Comparison of ENCODE assay signal across 21 cellular contexts in the genomic region with DNA sequence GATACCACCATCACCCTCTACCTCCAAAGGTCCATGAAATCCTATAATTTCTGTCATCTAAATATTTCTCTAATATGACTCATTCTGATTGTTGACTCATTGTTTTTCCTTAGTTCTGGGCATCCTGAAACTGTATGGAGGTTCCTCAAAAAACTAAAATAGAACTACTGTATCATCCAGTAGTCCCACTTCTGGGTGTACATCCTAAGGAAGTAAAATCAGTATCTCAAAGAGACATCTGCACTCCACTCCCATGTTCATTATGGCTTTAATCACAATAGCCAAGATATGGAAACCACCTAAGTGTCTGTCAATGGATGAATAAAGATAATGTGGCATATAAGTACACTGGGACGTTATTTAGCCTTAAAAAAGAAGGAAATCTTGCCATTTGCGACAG.
A peak's percentile ranks its signal among the peaks of the same experiment; 100 is the strongest.
DNase-seq lines count a peak whose midpoint lies in the region; ATAC-seq, FAIRE-seq and TF ChIP-seq lines count a peak whose summit lies in the region.
"Had no signal": no experiment of that assay in that cellular context is flagged by ENCODE, and none has a peak within 500 bp of the region (broad histone marks: within the 10 kb centered on the region; RNA-seq: fewer than 3 reads in every experiment).

No MANE protein-coding gene starts in this region.

- H3K27me3 Mint-ChIP-seq in osteocyte (ENCODE audit: unreplicated experiment): no peaks in the 10 kb centered on the region

- H3K9ac ChIP-seq in GM23248: no peak overlapping the region

- DNase-seq in GM23248 (peak; percentile 50), RPMI7951 (ENCODE audit: low read depth) (peak; percentile 10), bronchial epithelial cell (ENCODE audit: low read depth) (peak; percentile 36), kidney tubule cell (ENCODE audit: low spot score) (peak; percentile 3), lower lobe of right lung (no peak), osteocyte (ENCODE audit: extremely low spot score, unreplicated experiment) (no peak)
- DNase-seq: activated effector memory CD4-positive, alpha-beta T cell treated with Interleukin-2 at 50 U/mL for 16 hours; AML-193; amygdala; GF-D8; natural killer cell; NCI-H1694; NCI-H226; posterior cingulate gyrus; SHP77 had no signal

- H4K20me1 ChIP-seq in GM23248 (ENCODE audit: insufficient read depth): no peaks in the 10 kb centered on the region

- no peak for FAIRE-seq in bronchial epithelial cell (lab: Jason Lieb, UNC)
- FAIRE-seq: D721Med had no signal

- H3K27me3 ChIP-seq in GM23248 (replicated peaks; ENCODE audit: insufficient read depth): no peaks in the 10 kb centered on the region
- H3K27me3 ChIP-seq in bronchial epithelial cell (ENCODE audit: control insufficient read depth, insufficient read depth, low read length): no peaks in the 10 kb centered on the region
- no peaks in the 10 kb centered on the region for H3K27me3 ChIP-seq in lower lobe of right lung (ENCODE audit: low read depth)

- H3K4me1 Mint-ChIP-seq in osteocyte (ENCODE audit: unreplicated experiment): peaks cover 9% of the 10 kb centered on the region

- no peaks in the 10 kb centered on the region for H3K9me2 ChIP-seq in GM23248 (ENCODE audit: insufficient read depth)

- H2AFZ ChIP-seq in GM23248: no peak overlapping the region

- no peaks in the 10 kb centered on the region for H3K9me3 Mint-ChIP-seq in osteocyte (ENCODE audit: unreplicated experiment)
- H3K9me3 Mint-ChIP-seq: natural killer cell; T-helper 1 cell treated with Interleukin-12 subunit alpha and Interleukin-12 subunit beta and Interleukin-4 antibody, amounts not matched to agents 30 μg/mL and 1 μg/mL, for 36 hours had no signal

- no peaks in the 10 kb centered on the region for H3K9me3 ChIP-seq in GM23248 (ENCODE audit: low read depth)
- no peaks in the 10 kb centered on the region for H3K9me3 ChIP-seq in lower lobe of right lung
- H3K9me3 ChIP-seq: HAP-1 had no signal

- H3K27ac Mint-ChIP-seq in osteocyte (ENCODE audit: unreplicated experiment): no peak overlapping the region
- H3K27ac Mint-ChIP-seq: natural killer cell; T-helper 1 cell treated with Interleukin-12 subunit alpha and Interleukin-12 subunit beta and Interleukin-4 antibody, amounts not matched to agents 30 μg/mL and 1 μg/mL, for 36 hours had no signal

- H3K27ac ChIP-seq in GM23248 (no peak overlapping the region), lower lobe of right lung (no peak overlapping the region)

- H3K4me3 Mint-ChIP-seq in osteocyte (ENCODE audit: unreplicated experiment): no peak overlapping the region
- H3K4me3 Mint-ChIP-seq: natural killer cell; T-helper 1 cell treated with Interleukin-12 subunit alpha and Interleukin-12 subunit beta and Interleukin-4 antibody, amounts not matched to agents 30 μg/mL and 1 μg/mL, for 36 hours had no signal

- H3F3A ChIP-seq in GM23248 (ENCODE audit: insufficient read depth): peaks cover 8% of the 10 kb centered on the region; the same call in 1 of the 2 replicates

- in situ Hi-C loops in GM23248 (cut with MboI): no loop called here

- H3K36me3 ChIP-seq in GM23248 (ENCODE audit: low read depth) (peaks cover 4% of the 10 kb centered on the region; the same call in 1 of the 2 replicates), bronchial epithelial cell (ENCODE audit: control insufficient read depth, insufficient read depth, low read length) (no peaks in the 10 kb centered on the region), lower lobe of right lung (peaks cover 25% of the 10 kb centered on the region)
- H3K36me3 ChIP-seq: HAP-1 had no signal

- H3K4me1 ChIP-seq in GM23248 (ENCODE audit: insufficient read depth) (peaks cover 7% of the 10 kb centered on the region; the same call in 1 of the 2 replicates), lower lobe of right lung (no peaks in the 10 kb centered on the region)
- H3K4me1 ChIP-seq: HAP-1 had no signal

- no peak for TF ChIP-seq CTCF in bronchial epithelial cell (IDR thresholded peaks at IDR 0.05; ENCODE audit: insufficient read depth, low read length, severe bottlenecking)
- TF ChIP-seq CTCF in lower lobe of right lung (IDR thresholded peaks at IDR 0.05): no peak
- no peak for TF ChIP-seq CTCF in osteocyte (IDR thresholded peaks at IDR 0.05)

- H3K4me3 ChIP-seq in GM23248: no peak overlapping the region
- H3K4me3 ChIP-seq in bronchial epithelial cell (ENCODE audit: low read depth, low read length): no peak overlapping the region
- H3K4me3 ChIP-seq in lower lobe of right lung: no peak overlapping the region
- H3K4me3 ChIP-seq: HAP-1, lung had no signal

- H3K4me2 ChIP-seq in GM23248 (ENCODE audit: unreplicated experiment): no peak overlapping the region

- intact Hi-C loops in lower lobe of right lung (cut with DNase I): no loop called here

- WGBS in GM23248 (ENCODE audit: low coverage in 1 of 2, low lambda C conversion rate in 2 of 2, missing lambda C conversion rate in 2 of 2), 2 experiments: 99 to 100% methylated on average over 2 of the region's 2 CpGs

- peaks cover 32% of the 10 kb centered on the region for H3K36me3 Mint-ChIP-seq in osteocyte (ENCODE audit: unreplicated experiment)
- H3K36me3 Mint-ChIP-seq: natural killer cell had no signal

- no peak for ATAC-seq in lower lobe of right lung
- ATAC-seq in HG03039 (IDR thresholded peaks at IDR 0.05; ENCODE audit: unreplicated experiment): no peak
- ATAC-seq in GM18511 (IDR thresholded peaks at IDR 0.05; ENCODE audit: unreplicated experiment): no peak
- ATAC-seq: natural killer cell had no signal

- no peaks in the 10 kb centered on the region for H3K79me2 ChIP-seq in GM23248 (ENCODE audit: insufficient read depth)

Comparison
In these comparisons a context has a peak if more than half of its experiments do, and no peak if none do; other contexts are left out.
1. DNase-seq: peak in GM23248 (single experiment), RPMI7951 (single experiment), bronchial epithelial cell (single experiment) and kidney tubule cell (single experiment); none in lower lobe of right lung (single experiment) and osteocyte (single experiment).